10 cellular contexts compared by ENCODE assay signal in genomic region chr19:38812004-38812840, GRCh38. TPM values are rescaled to one million over a fixed set of nuclear protein-coding genes. Genes with fewer than 3 reads are reported as not detected.
A peak's percentile ranks its signal among the peaks of the same experiment; 100 is the strongest.
DNase-seq lines count a peak whose midpoint lies in the region; ATAC-seq, FAIRE-seq and TF ChIP-seq lines count a peak whose summit lies in the region.
"Had no signal": no experiment of that assay in that cellular context is flagged by ENCODE, and none has a peak within 500 bp of the region (broad histone marks: within the 10 kb centered on the region; RNA-seq: fewer than 3 reads in every experiment).

No MANE protein-coding gene starts in this region.

- H3K36me3 ChIP-seq in Caco-2 (ENCODE audit: control insufficient read depth, insufficient read depth, low read length): 0 out of 2 replicates have a peak, but pooled peaks cover 4% of the 10 kb centered on the region
- peaks cover 9 to 22% of the 10 kb centered on the region in 2 experiments; a peak in 4 of 5 replicates for H3K36me3 ChIP-seq in HepG2 (replicated peaks in 1 of 2; ENCODE audit: control insufficient read depth in 1 of 2, insufficient read depth in 2 of 2, low read length in 2 of 2)

- H3K4me3 Mint-ChIP-seq in Caco-2 (ENCODE audit: unreplicated experiment) (no peak overlapping the region), CD14-positive monocyte (no peak overlapping the region)

- no peak overlapping the region for H3K9ac ChIP-seq in HepG2 (ENCODE audit: insufficient read depth, low read depth, low read length)

- H4K20me1 ChIP-seq in HepG2 (ENCODE audit: insufficient read depth, low read length): no peaks in the 10 kb centered on the region

- no peak overlapping the region for H3K4me2 ChIP-seq in HepG2 (ENCODE audit: low read depth, low read length)

- H3K9me3 ChIP-seq in Caco-2: no peaks in the 10 kb centered on the region
- H3K9me3 ChIP-seq in HepG2 (ENCODE audit: low read length): no peaks in the 10 kb centered on the region

- H3K4me1 ChIP-seq in Caco-2 (peaks cover 27% of the 10 kb centered on the region), HepG2 (ENCODE audit: insufficient read depth, low read length) (peaks cover 30% of the 10 kb centered on the region)

- TF ChIP-seq CTCF in Caco-2 (IDR thresholded peaks at IDR 0.05; ENCODE audit: insufficient read depth in 1 of 2, low read depth in 1 of 2, low read length in 1 of 2, severe bottlenecking in 1 of 2, unreplicated experiment in 1 of 2) (no peak), HepG2 (CRISPR knock-in tag; IDR thresholded peaks at IDR 0.05) (no peak), CD14-positive monocyte (IDR thresholded peaks at IDR 0.05) (no peak)

- H3K27ac Mint-ChIP-seq in Caco-2 (ENCODE audit: unreplicated experiment) (peak overlapping the region; percentile 30), CD14-positive monocyte (no peak overlapping the region)

- H3K27me3 ChIP-seq in Caco-2 (replicated peaks; ENCODE audit: control insufficient read depth, insufficient read depth, low read length): no peaks in the 10 kb centered on the region
- H3K27me3 ChIP-seq in HepG2 (ENCODE audit: control insufficient read depth in 1 of 2, insufficient read depth in 2 of 2, low read length in 2 of 2): no peaks in the 10 kb centered on the region
- H3K27me3 ChIP-seq: dorsolateral prefrontal cortex had no signal

- TF ChIP-seq EP300 in HepG2 (IDR thresholded peaks at IDR 0.05; ENCODE audit: low read depth in 2 of 2, low read length in 2 of 2): no peak
- TF ChIP-seq EP300 in HepG2 (CRISPR knock-in tag; IDR thresholded peaks at IDR 0.05; ENCODE audit: borderline replicate concordance): no peak

- no peak for TF ChIP-seq RAD21 in HepG2 (CRISPR knock-in tag; IDR thresholded peaks at IDR 0.05)

- peaks cover 10% of the 10 kb centered on the region for H3K9me3 Mint-ChIP-seq in Caco-2 (ENCODE audit: unreplicated experiment)
- peaks cover 0 to 1% (median 0%) of the 10 kb centered on the region in 7 donors for H3K9me3 Mint-ChIP-seq in CD14-positive monocyte

- no peak overlapping the region for H2AFZ ChIP-seq in HepG2 (ENCODE audit: low read length)

- H3K27ac ChIP-seq in HepG2 (ENCODE audit: extremely low read length, insufficient read depth, low read length): no peak overlapping the region
- H3K27ac ChIP-seq: dorsolateral prefrontal cortex had no signal

- in situ Hi-C loops in HepG2 (cut with HindIII; ENCODE audit: extremely low pct_ligation_motif_present, low pct_unique_long_range_greater_than_20kb): no loop called here

- DNase-seq in Caco-2 (no peak), HepG2 (ENCODE audit: low spot score) (no peak), cortex of kidney (lab: John Stamatoyannopoulos, UW) (no peak), CD14-positive monocyte (ENCODE audit: low spot score) (no peak)
- DNase-seq: activated CD4-positive, CD25-positive, alpha-beta regulatory T cell treated with anti-CD3 and anti-CD28 coated beads, Interleukin-2, amount 50 U/mL, for 72 hours; dorsolateral prefrontal cortex; MV-4-11 had no signal

- no peak for FAIRE-seq in HepG2 (lab: Jason Lieb, UNC)

- TF ChIP-seq POLR2A in HepG2 (IDR thresholded peaks at IDR 0.05; ENCODE audit: insufficient read depth in 1 of 2, low read depth in 2 of 2, low read length in 2 of 2): no peak

- H3K4me3 ChIP-seq in Caco-2 (ENCODE audit: low read depth, low read length): no peak overlapping the region
- no peak overlapping the region for H3K4me3 ChIP-seq in HepG2 (replicated peaks in 1 of 3; ENCODE audit: insufficient read depth in 1 of 3, low read depth in 2 of 3, low read length in 3 of 3)
- H3K4me3 ChIP-seq: dorsolateral prefrontal cortex had no signal

- WGBS in HepG2 (ENCODE audit: low lambda C conversion rate): 79% methylated on average over 13 of the region's 18 CpGs

- intact Hi-C loops in Caco-2 (cut with micrococcal nuclease; ENCODE audit: unreplicated experiment) (no loop called here), HepG2 (cut with micrococcal nuclease; ENCODE audit: unreplicated experiment) (no loop called here), CD14-positive monocyte (cut with micrococcal nuclease) (no loop called here)

- BruUV-seq in Caco-2 (replicated peaks; lab: Mats Ljungman, UMichigan) (no TSS peak), HepG2 (replicated peaks; lab: Mats Ljungman, UMichigan) (no TSS peak)

- H3K27me3 Mint-ChIP-seq in Caco-2 (ENCODE audit: insufficient read depth, unreplicated experiment) (no peaks in the 10 kb centered on the region), CD14-positive monocyte (ENCODE audit: low read depth in 3 of 3) (peaks cover 0 to 3% (median 0%) of the 10 kb centered on the region in 3 donors)

- H3K79me2 ChIP-seq in HepG2 (ENCODE audit: insufficient read depth, low read length): no peaks in the 10 kb centered on the region

- ATAC-seq in HepG2: peak; percentile 41

- POLR2A ChIA-PET in Caco-2 (lab: Charles Lee): interaction anchor here (0.9 kb wide), 1 partner anchor 10 kb away, joined by 3 read pairs; no protein-coding TSS in a partner anchor
- POLR2A ChIA-PET in HepG2 (lab: Yijun Ruan, JAX): no interaction called here

- peaks cover 32% of the 10 kb centered on the region for H3K4me1 Mint-ChIP-seq in Caco-2 (ENCODE audit: low read depth, unreplicated experiment)
- peaks cover 4% of the 10 kb centered on the region for H3K4me1 Mint-ChIP-seq in CD14-positive monocyte

- H3K36me3 Mint-ChIP-seq in Caco-2 (ENCODE audit: insufficient read depth, unreplicated experiment) (peaks cover 19% of the 10 kb centered on the region), CD14-positive monocyte (peaks cover 22 to 28% of the 10 kb centered on the region in 2 donors)

- CTCF ChIA-PET in Caco-2 (lab: Charles Lee) (interaction anchor here (0.6 kb wide), 1 partner anchor 28 kb away, joined by 5 read pairs; no protein-coding TSS in a partner anchor), HepG2 (lab: Yijun Ruan, JAX; ENCODE audit: low intra/inter-chr PET ratio, low total read pairs) (no interaction called here)

RNA-seq across cellular contexts. Expression of gene LGALS4, which starts 0.5 kb away (rescaled TPM):
- 1.6 and 2.2 TPM in 2 replicates for total RNA-seq in Caco-2 (2022)
- total RNA-seq in HepG2 (2016; rRNA removed; fragmentation: Illumina TruSeq; extraction: Trizol): 0.24 and 0.32 TPM in 2 replicates
- total RNA-seq in HepG2 (2016; cell fraction: cytosol; rRNA removed; fragmentation: Illumina TruSeq; extraction: Trizol; ENCODE audit: low read depth): not detected in 2 replicates
- total RNA-seq in HepG2 (2016; cell fraction: insoluble cytoplasmic fraction; rRNA removed; fragmentation: Illumina TruSeq; extraction: Trizol): 0.39 TPM in 1 of 2 replicates, not detected in the other
- total RNA-seq in HepG2 (2016; cell fraction: membrane; rRNA removed; fragmentation: Illumina TruSeq; extraction: Trizol): 0.31 TPM in 1 of 2 replicates, not detected in the other
- 0.28 and 0.41 TPM in 2 replicates for total RNA-seq in HepG2 (2016; cell fraction: nucleus; rRNA removed; fragmentation: Illumina TruSeq; extraction: Trizol)
- polyA plus RNA-seq in HepG2 (2011; rRNA removed): 0.48 and 0.71 TPM in 2 replicates
- polyA plus RNA-seq in HepG2 (2011; cell fraction: cytosol; rRNA removed): 0.26 and 0.30 TPM in 2 replicates
- polyA plus RNA-seq in HepG2 (2011; cell fraction: nucleus; rRNA removed): 2.4 and 2.9 TPM in 2 replicates
- 0.59 and 0.87 TPM in 2 replicates for polyA plus RNA-seq in HepG2 (2012)
- 0.17 TPM in 1 of 2 replicates, not detected in the other for polyA plus RNA-seq in HepG2 (2016; cell fraction: cytosol; fragmentation: Illumina TruSeq; extraction: Trizol; ENCODE audit: low read depth)
- polyA plus RNA-seq in HepG2 (2016; cell fraction: insoluble cytoplasmic fraction; fragmentation: Illumina TruSeq; extraction: Trizol; ENCODE audit: low read depth): not detected in 2 replicates
- 0.26 TPM in 1 of 2 replicates, not detected in the other for polyA plus RNA-seq in HepG2 (2016; cell fraction: membrane; fragmentation: Illumina TruSeq; extraction: Trizol; ENCODE audit: low read depth)
- 2.4 TPM in 1 of 2 replicates, not detected in the other for polyA plus RNA-seq in HepG2 (2016; cell fraction: nucleus; fragmentation: Illumina TruSeq; extraction: Trizol; ENCODE audit: insufficient read depth, low read depth)
- polyA minus RNA-seq in HepG2 (2011; rRNA and poly(A)+ RNA removed; ENCODE audit: low replicate concordance): 0.42 and 0.68 TPM in 2 replicates
- not detected in 2 replicates for polyA minus RNA-seq in HepG2 (2011; cell fraction: cytosol; rRNA and poly(A)+ RNA removed)
- polyA minus RNA-seq in HepG2 (2011; cell fraction: nucleus; rRNA and poly(A)+ RNA removed): 0.90 and 3.0 TPM in 2 replicates
- polyA plus RNA-seq in CD14-positive monocyte: not detected
- total RNA-seq: kidney epithelial cell had no signal

RNA-seq across cellular contexts. Expression of gene ECH1, which starts 19.4 kb away (rescaled TPM):
- total RNA-seq in Caco-2 (2022): 150 and 163 TPM in 2 replicates
- total RNA-seq in HepG2 (2016; rRNA removed; fragmentation: Illumina TruSeq; extraction: Trizol): 45.4 and 54.8 TPM in 2 replicates
- total RNA-seq in HepG2 (2016; cell fraction: cytosol; rRNA removed; fragmentation: Illumina TruSeq; extraction: Trizol; ENCODE audit: low read depth): 17.9 and 23.1 TPM in 2 replicates
- 41.2 and 57.4 TPM in 2 replicates for total RNA-seq in HepG2 (2016; cell fraction: insoluble cytoplasmic fraction; rRNA removed; fragmentation: Illumina TruSeq; extraction: Trizol)
- total RNA-seq in HepG2 (2016; cell fraction: membrane; rRNA removed; fragmentation: Illumina TruSeq; extraction: Trizol): 15.1 and 19.6 TPM in 2 replicates
- total RNA-seq in HepG2 (2016; cell fraction: nucleus; rRNA removed; fragmentation: Illumina TruSeq; extraction: Trizol): 31.4 and 37.2 TPM in 2 replicates
- polyA plus RNA-seq in HepG2 (2011; rRNA removed): 198 and 277 TPM in 2 replicates
- 180 and 200 TPM in 2 replicates for polyA plus RNA-seq in HepG2 (2011; cell fraction: cytosol; rRNA removed)
- 123 and 139 TPM in 2 replicates for polyA plus RNA-seq in HepG2 (2011; cell fraction: nucleus; rRNA removed)
- polyA plus RNA-seq in HepG2 (2012): 231 and 273 TPM in 2 replicates
- polyA plus RNA-seq in HepG2 (2016; cell fraction: cytosol; fragmentation: Illumina TruSeq; extraction: Trizol; ENCODE audit: low read depth): 49.8 and 49.9 TPM in 2 replicates
- 244 and 262 TPM in 2 replicates for polyA plus RNA-seq in HepG2 (2016; cell fraction: insoluble cytoplasmic fraction; fragmentation: Illumina TruSeq; extraction: Trizol; ENCODE audit: low read depth)
- 43.5 and 46.5 TPM in 2 replicates for polyA plus RNA-seq in HepG2 (2016; cell fraction: membrane; fragmentation: Illumina TruSeq; extraction: Trizol; ENCODE audit: low read depth)
- 142 and 151 TPM in 2 replicates for polyA plus RNA-seq in HepG2 (2016; cell fraction: nucleus; fragmentation: Illumina TruSeq; extraction: Trizol; ENCODE audit: insufficient read depth, low read depth)
- polyA minus RNA-seq in HepG2 (2011; rRNA and poly(A)+ RNA removed; ENCODE audit: low replicate concordance): 119 and 143 TPM in 2 replicates
- polyA minus RNA-seq in HepG2 (2011; cell fraction: cytosol; rRNA and poly(A)+ RNA removed): 74.8 and 77.1 TPM in 2 replicates
- 30.3 and 39.7 TPM in 2 replicates for polyA minus RNA-seq in HepG2 (2011; cell fraction: nucleus; rRNA and poly(A)+ RNA removed)
- polyA plus RNA-seq in CD14-positive monocyte: 100 to 1,000 TPM; 173 to 187 TPM

RNA-seq across cellular contexts. Expression of gene LGALS7B, which starts 23.2 kb away (rescaled TPM):
- total RNA-seq in Caco-2 (2022) (not detected in 2 replicates), HepG2 (2016; rRNA removed; fragmentation: Illumina TruSeq; extraction: Trizol) (0.73 and 1.7 TPM in 2 replicates)
- not detected in 2 replicates for total RNA-seq in HepG2 (2016; cell fraction: cytosol; rRNA removed; fragmentation: Illumina TruSeq; extraction: Trizol; ENCODE audit: low read depth)
- 0.80 and 2.9 TPM in 2 replicates for total RNA-seq in HepG2 (2016; cell fraction: insoluble cytoplasmic fraction; rRNA removed; fragmentation: Illumina TruSeq; extraction: Trizol)
- 0.77 TPM in 1 of 2 replicates, not detected in the other for total RNA-seq in HepG2 (2016; cell fraction: membrane; rRNA removed; fragmentation: Illumina TruSeq; extraction: Trizol)
- not detected in 2 replicates for total RNA-seq in HepG2 (2016; cell fraction: nucleus; rRNA removed; fragmentation: Illumina TruSeq; extraction: Trizol)
- polyA plus RNA-seq in HepG2 (2011; rRNA removed) (2.1 and 4.0 TPM in 2 replicates), CD14-positive monocyte (not detected)
- 4.6 and 7.7 TPM in 2 replicates for polyA plus RNA-seq in HepG2 (2011; cell fraction: cytosol; rRNA removed)
- polyA plus RNA-seq in HepG2 (2011; cell fraction: nucleus; rRNA removed): 2.3 and 3.2 TPM in 2 replicates
- 1.6 and 3.8 TPM in 2 replicates for polyA plus RNA-seq in HepG2 (2012)
- 0.27 and 0.35 TPM in 2 replicates for polyA plus RNA-seq in HepG2 (2016; cell fraction: cytosol; fragmentation: Illumina TruSeq; extraction: Trizol; ENCODE audit: low read depth)
- polyA plus RNA-seq in HepG2 (2016; cell fraction: insoluble cytoplasmic fraction; fragmentation: Illumina TruSeq; extraction: Trizol; ENCODE audit: low read depth): 1.1 and 1.9 TPM in 2 replicates
- polyA plus RNA-seq in HepG2 (2016; cell fraction: membrane; fragmentation: Illumina TruSeq; extraction: Trizol; ENCODE audit: low read depth): 0.50 TPM in 1 of 2 replicates, not detected in the other
- 2.2 TPM in 1 of 2 replicates, not detected in the other for polyA plus RNA-seq in HepG2 (2016; cell fraction: nucleus; fragmentation: Illumina TruSeq; extraction: Trizol; ENCODE audit: insufficient read depth, low read depth)
- polyA minus RNA-seq in HepG2 (2011; rRNA and poly(A)+ RNA removed; ENCODE audit: low replicate concordance): 0.37 TPM in 1 of 2 replicates, not detected in the other
- polyA minus RNA-seq in HepG2 (2011; cell fraction: cytosol; rRNA and poly(A)+ RNA removed): 2.1 TPM in 1 of 2 replicates, not detected in the other
- not detected in 2 replicates for polyA minus RNA-seq in HepG2 (2011; cell fraction: nucleus; rRNA and poly(A)+ RNA removed)
- total RNA-seq: dorsolateral prefrontal cortex, fibroblast of villous mesenchyme, kidney epithelial cell, ureter had no signal

RNA-seq across cellular contexts. Expression of gene HNRNPL, which starts 37.6 kb away (rescaled TPM):
- total RNA-seq in Caco-2 (2022): 443 and 446 TPM in 2 replicates
- total RNA-seq in HepG2 (2016; rRNA removed; fragmentation: Illumina TruSeq; extraction: Trizol): 270 and 278 TPM in 2 replicates
- 44.9 and 50.3 TPM in 2 replicates for total RNA-seq in HepG2 (2016; cell fraction: cytosol; rRNA removed; fragmentation: Illumina TruSeq; extraction: Trizol; ENCODE audit: low read depth)
- total RNA-seq in HepG2 (2016; cell fraction: insoluble cytoplasmic fraction; rRNA removed; fragmentation: Illumina TruSeq; extraction: Trizol): 247 and 303 TPM in 2 replicates
- total RNA-seq in HepG2 (2016; cell fraction: membrane; rRNA removed; fragmentation: Illumina TruSeq; extraction: Trizol): 97.2 and 106 TPM in 2 replicates
- total RNA-seq in HepG2 (2016; cell fraction: nucleus; rRNA removed; fragmentation: Illumina TruSeq; extraction: Trizol): 191 and 201 TPM in 2 replicates
- polyA plus RNA-seq in HepG2 (2011; rRNA removed): 148 and 156 TPM in 2 replicates
- 89.9 and 92.3 TPM in 2 replicates for polyA plus RNA-seq in HepG2 (2011; cell fraction: cytosol; rRNA removed)
- 184 and 197 TPM in 2 replicates for polyA plus RNA-seq in HepG2 (2011; cell fraction: nucleus; rRNA removed)
- 166 and 314 TPM in 2 replicates for polyA plus RNA-seq in HepG2 (2012)
- 36.1 and 37.5 TPM in 2 replicates for polyA plus RNA-seq in HepG2 (2016; cell fraction: cytosol; fragmentation: Illumina TruSeq; extraction: Trizol; ENCODE audit: low read depth)
- polyA plus RNA-seq in HepG2 (2016; cell fraction: insoluble cytoplasmic fraction; fragmentation: Illumina TruSeq; extraction: Trizol; ENCODE audit: low read depth): 257 and 357 TPM in 2 replicates
- polyA plus RNA-seq in HepG2 (2016; cell fraction: membrane; fragmentation: Illumina TruSeq; extraction: Trizol; ENCODE audit: low read depth): 76.7 and 82.5 TPM in 2 replicates
- 372 and 405 TPM in 2 replicates for polyA plus RNA-seq in HepG2 (2016; cell fraction: nucleus; fragmentation: Illumina TruSeq; extraction: Trizol; ENCODE audit: insufficient read depth, low read depth)
- polyA minus RNA-seq in HepG2 (2011; rRNA and poly(A)+ RNA removed; ENCODE audit: low replicate concordance): 218 and 315 TPM in 2 replicates
- polyA minus RNA-seq in HepG2 (2011; cell fraction: cytosol; rRNA and poly(A)+ RNA removed): 121 and 131 TPM in 2 replicates
- polyA minus RNA-seq in HepG2 (2011; cell fraction: nucleus; rRNA and poly(A)+ RNA removed): 131 and 151 TPM in 2 replicates
- polyA plus RNA-seq in CD14-positive monocyte: 10 to 100 TPM; 51.9 to 58.7 TPM

RNA-seq across cellular contexts. Expression of gene LGALS7, which starts 38.9 kb away (rescaled TPM):
- total RNA-seq in Caco-2 (2022) (not detected in 2 replicates), HepG2 (2016; rRNA removed; fragmentation: Illumina TruSeq; extraction: Trizol) (not detected in 2 replicates)
- total RNA-seq in HepG2 (2016; cell fraction: cytosol; rRNA removed; fragmentation: Illumina TruSeq; extraction: Trizol; ENCODE audit: low read depth): not detected in 2 replicates
- not detected in 2 replicates for total RNA-seq in HepG2 (2016; cell fraction: insoluble cytoplasmic fraction; rRNA removed; fragmentation: Illumina TruSeq; extraction: Trizol)
- 0.93 TPM in 1 of 2 replicates, not detected in the other for total RNA-seq in HepG2 (2016; cell fraction: membrane; rRNA removed; fragmentation: Illumina TruSeq; extraction: Trizol)
- total RNA-seq in HepG2 (2016; cell fraction: nucleus; rRNA removed; fragmentation: Illumina TruSeq; extraction: Trizol): not detected in 2 replicates
- polyA plus RNA-seq in HepG2 (2011; rRNA removed) (0.73 and 0.85 TPM in 2 replicates), CD14-positive monocyte (not detected)
- 1.6 and 1.9 TPM in 2 replicates for polyA plus RNA-seq in HepG2 (2011; cell fraction: cytosol; rRNA removed)
- polyA plus RNA-seq in HepG2 (2011; cell fraction: nucleus; rRNA removed): 1.7 and 2.4 TPM in 2 replicates
- 0.35 TPM in 1 of 2 replicates, not detected in the other for polyA plus RNA-seq in HepG2 (2012)
- not detected in 2 replicates for polyA plus RNA-seq in HepG2 (2016; cell fraction: cytosol; fragmentation: Illumina TruSeq; extraction: Trizol; ENCODE audit: low read depth)
- not detected in 2 replicates for polyA plus RNA-seq in HepG2 (2016; cell fraction: insoluble cytoplasmic fraction; fragmentation: Illumina TruSeq; extraction: Trizol; ENCODE audit: low read depth)
- 0.63 TPM in 1 of 2 replicates, not detected in the other for polyA plus RNA-seq in HepG2 (2016; cell fraction: membrane; fragmentation: Illumina TruSeq; extraction: Trizol; ENCODE audit: low read depth)
- polyA plus RNA-seq in HepG2 (2016; cell fraction: nucleus; fragmentation: Illumina TruSeq; extraction: Trizol; ENCODE audit: insufficient read depth, low read depth): not detected in 2 replicates
- 0.58 TPM in 1 of 2 replicates, not detected in the other for polyA minus RNA-seq in HepG2 (2011; rRNA and poly(A)+ RNA removed; ENCODE audit: low replicate concordance)
- not detected in 2 replicates for polyA minus RNA-seq in HepG2 (2011; cell fraction: cytosol; rRNA and poly(A)+ RNA removed)
- polyA minus RNA-seq in HepG2 (2011; cell fraction: nucleus; rRNA and poly(A)+ RNA removed): 0.99 TPM in 1 of 2 replicates, not detected in the other
- total RNA-seq: fibroblast of villous mesenchyme, kidney epithelial cell, ureter had no signal
